Comparison of ENCODE assay signal across 15 cellular contexts in genomic region chr11:20596629-20597129, GRCh38. TPM values are rescaled to one million over a fixed set of nuclear protein-coding genes. Genes with fewer than 3 reads are reported as not detected.
A peak's percentile ranks its signal among the peaks of the same experiment; 100 is the strongest.
DNase-seq lines count a peak whose midpoint lies in the region; ATAC-seq and TF ChIP-seq lines count a peak whose summit lies in the region.
"Had no signal": no experiment of that assay in that cellular context is flagged by ENCODE, and none has a peak within 500 bp of the region (broad histone marks: within the 10 kb centered on the region; RNA-seq: fewer than 3 reads in every experiment).

No MANE protein-coding gene starts in this region.

- peaks cover 7% of the 10 kb centered on the region for H3K4me1 Mint-ChIP-seq in dendritic cell treated with granulocyte-macrophage colony-stimulating factor and Interleukin-4, amounts not matched to agents 40 ng/mL and 50 ng/mL, for 4 days (ENCODE audit: low read depth)

- H3K36me3 Mint-ChIP-seq in dendritic cell treated with granulocyte-macrophage colony-stimulating factor and Interleukin-4, amounts not matched to agents 40 ng/mL and 50 ng/mL, for 4 days (ENCODE audit: low read depth) = no peaks in the 10 kb centered on the region

- H3K4me3 ChIP-seq in HUES48 (ENCODE audit: low read depth, low read length) (peak overlapping the region; percentile 60), sigmoid colon (peak overlapping the region in 1 of 4 donors; percentile 6)
- H3K4me3 ChIP-seq: GM12878 had no signal

- peaks cover 86% of the 10 kb centered on the region for H3K27me3 Mint-ChIP-seq in dendritic cell treated with granulocyte-macrophage colony-stimulating factor and Interleukin-4, amounts not matched to agents 40 ng/mL and 50 ng/mL, for 4 days

- no peak overlapping the region for H3K9ac ChIP-seq in HUES48 (ENCODE audit: low read depth, low read length)

- H3K4me1 ChIP-seq in HUES48 (ENCODE audit: control insufficient read depth, insufficient read depth, low read length) = peaks cover 24% of the 10 kb centered on the region
- H3K4me1 ChIP-seq in sigmoid colon = peaks cover 0 to 12% (median 8%) of the 10 kb centered on the region in 4 donors

- H3K36me3 ChIP-seq in HUES48 (ENCODE audit: control insufficient read depth, insufficient read depth, low read length) (no peaks in the 10 kb centered on the region), sigmoid colon (no peaks in the 10 kb centered on the region)

- no peak for TF ChIP-seq EP300 in sigmoid colon (IDR thresholded peaks at IDR 0.05)

- DNase-seq in Daoy (ENCODE audit: low read depth) = peak; percentile 27
- DNase-seq in left kidney (ENCODE audit: low read depth, low spot score) = peak; percentile 59
- DNase-seq in sigmoid colon = no peak
- DNase-seq: DMS53, NCI-H1105 treated with DMSO at 0.1 percent for 48 hours, NCI-H82, SHP77 treated with DMSO at 0.1 percent for 48 hours had no signal

- no peak for TF ChIP-seq CTCF in sigmoid colon (IDR thresholded peaks at IDR 0.05)

- H3K27me3 ChIP-seq in HUES48 (ENCODE audit: control insufficient read depth, insufficient read depth, low read length) (peaks cover 90% of the 10 kb centered on the region), sigmoid colon (peaks cover 26 to 81% (median 57%) of the 10 kb centered on the region in 3 donors)

- intact Hi-C loops in dendritic cell treated with granulocyte-macrophage colony-stimulating factor and Interleukin-4, amounts not matched to agents 40 ng/mL and 50 ng/mL, for 4 days (cut with micrococcal nuclease) = no loop called here
- intact Hi-C loops in sigmoid colon (cut with DNase I) = no loop called here

- H3K27ac Mint-ChIP-seq in dendritic cell treated with granulocyte-macrophage colony-stimulating factor and Interleukin-4, amounts not matched to agents 40 ng/mL and 50 ng/mL, for 4 days = no peak overlapping the region
- H3K27ac Mint-ChIP-seq: activated T-helper 1 cell treated with anti-CD3 and anti-CD28 coated beads, Interleukin-12 subunit alpha, Interleukin-12 subunit beta, Interleukin-2, Interleukin-4 antibody, amounts not matched to agents 30 ng/mL and 10 ng/mL and 1 ng/mL, durations not matched to agents 14 hours and 24 hours and 36 hours had no signal

- WGBS in sigmoid colon, 2 donors = 3 to 11% methylated on average over 38 of the region's 38 CpGs

- no peak for TF ChIP-seq POLR2A in sigmoid colon (IDR thresholded peaks at IDR 0.05)

- no peak overlapping the region for H3K27ac ChIP-seq in HUES48 (ENCODE audit: low read depth, low read length)
- no peak overlapping the region for H3K27ac ChIP-seq in sigmoid colon

- no peak for ATAC-seq in HG02763 (IDR thresholded peaks at IDR 0.05; ENCODE audit: unreplicated experiment)
- no peak for ATAC-seq in SK-N-SH treated with all-trans-retinoic acid at 6 μM for 48 hours
- no peak for ATAC-seq in HG03097 (IDR thresholded peaks at IDR 0.05; ENCODE audit: low FRiP score, unreplicated experiment)
- ATAC-seq: GM12878 had no signal

- peak overlapping the region; percentile 64 for H3K4me3 Mint-ChIP-seq in dendritic cell treated with granulocyte-macrophage colony-stimulating factor and Interleukin-4, amounts not matched to agents 40 ng/mL and 50 ng/mL, for 4 days
- H3K4me3 Mint-ChIP-seq: activated T-helper 1 cell treated with anti-CD3 and anti-CD28 coated beads, Interleukin-12 subunit alpha, Interleukin-12 subunit beta, Interleukin-2, Interleukin-4 antibody, amounts not matched to agents 30 ng/mL and 10 ng/mL and 1 ng/mL, durations not matched to agents 14 hours and 24 hours and 36 hours had no signal

- peaks cover 7% of the 10 kb centered on the region for H3K9me3 Mint-ChIP-seq in dendritic cell treated with granulocyte-macrophage colony-stimulating factor and Interleukin-4, amounts not matched to agents 40 ng/mL and 50 ng/mL, for 4 days

- H3K9me3 ChIP-seq in HUES48 (ENCODE audit: control insufficient read depth, insufficient read depth, low read length) (no peaks in the 10 kb centered on the region), sigmoid colon (no peaks in the 10 kb centered on the region)

TF ChIP-seq in SK-N-SH treated with all-trans-retinoic acid at 6 μM for 48 hours, 23 proteins besides CTCF, POLR2A, EP300 and RAD21:
- TF ChIP-seq ARNTL (CRISPR knock-in tag; IDR thresholded peaks at IDR 0.05; ENCODE audit: borderline replicate concordance, low read depth) (no peak), TSHZ2 (CRISPR knock-in tag; IDR thresholded peaks at IDR 0.05) (no peak), ZFP30 (CRISPR knock-in tag; IDR thresholded peaks at IDR 0.05) (no peak), TCF4 (CRISPR knock-in tag; IDR thresholded peaks at IDR 0.05; ENCODE audit: borderline replicate concordance) (no peak), ZNF8 (CRISPR knock-in tag; IDR thresholded peaks at IDR 0.05) (no peak), SNAI2 (CRISPR knock-in tag; IDR thresholded peaks at IDR 0.05) (no peak), TOX (CRISPR knock-in tag; IDR thresholded peaks at IDR 0.05; ENCODE audit: borderline replicate concordance) (no peak), ZNF70 (CRISPR knock-in tag; IDR thresholded peaks at IDR 0.05) (no peak), RARB (CRISPR knock-in tag; IDR thresholded peaks at IDR 0.05) (no peak), PPARA (CRISPR knock-in tag; IDR thresholded peaks at IDR 0.05; ENCODE audit: borderline replicate concordance) (no peak), ISL1 (CRISPR knock-in tag; IDR thresholded peaks at IDR 0.05) (no peak), ESRRG (CRISPR knock-in tag; IDR thresholded peaks at IDR 0.05) (no peak), ZNF565 (CRISPR knock-in tag; conservative IDR thresholded peaks at IDR 0.05; ENCODE audit: low read depth) (no peak), GLIS3 (CRISPR knock-in tag; IDR thresholded peaks at IDR 0.05) (no peak)
- TF ChIP-seq, protein P1, sequence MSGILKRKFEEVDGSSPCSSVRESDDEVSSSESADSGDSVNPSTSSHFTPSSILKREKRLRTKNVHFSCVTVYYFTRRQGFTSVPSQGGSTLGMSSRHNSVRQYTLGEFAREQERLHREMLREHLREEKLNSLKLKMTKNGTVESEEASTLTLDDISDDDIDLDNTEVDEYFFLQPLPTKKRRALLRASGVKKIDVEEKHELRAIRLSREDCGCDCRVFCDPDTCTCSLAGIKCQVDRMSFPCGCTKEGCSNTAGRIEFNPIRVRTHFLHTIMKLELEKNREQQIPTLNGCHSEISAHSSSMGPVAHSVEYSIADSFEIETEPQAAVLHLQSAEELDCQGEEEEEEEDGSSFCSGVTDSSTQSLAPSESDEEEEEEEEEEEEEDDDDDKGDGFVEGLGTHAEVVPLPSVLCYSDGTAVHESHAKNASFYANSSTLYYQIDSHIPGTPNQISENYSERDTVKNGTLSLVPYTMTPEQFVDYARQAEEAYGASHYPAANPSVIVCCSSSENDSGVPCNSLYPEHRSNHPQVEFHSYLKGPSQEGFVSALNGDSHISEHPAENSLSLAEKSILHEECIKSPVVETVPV (CRISPR knock-in tag; IDR thresholded peaks at IDR 0.05) = no peak
- TF ChIP-seq, protein P2, sequence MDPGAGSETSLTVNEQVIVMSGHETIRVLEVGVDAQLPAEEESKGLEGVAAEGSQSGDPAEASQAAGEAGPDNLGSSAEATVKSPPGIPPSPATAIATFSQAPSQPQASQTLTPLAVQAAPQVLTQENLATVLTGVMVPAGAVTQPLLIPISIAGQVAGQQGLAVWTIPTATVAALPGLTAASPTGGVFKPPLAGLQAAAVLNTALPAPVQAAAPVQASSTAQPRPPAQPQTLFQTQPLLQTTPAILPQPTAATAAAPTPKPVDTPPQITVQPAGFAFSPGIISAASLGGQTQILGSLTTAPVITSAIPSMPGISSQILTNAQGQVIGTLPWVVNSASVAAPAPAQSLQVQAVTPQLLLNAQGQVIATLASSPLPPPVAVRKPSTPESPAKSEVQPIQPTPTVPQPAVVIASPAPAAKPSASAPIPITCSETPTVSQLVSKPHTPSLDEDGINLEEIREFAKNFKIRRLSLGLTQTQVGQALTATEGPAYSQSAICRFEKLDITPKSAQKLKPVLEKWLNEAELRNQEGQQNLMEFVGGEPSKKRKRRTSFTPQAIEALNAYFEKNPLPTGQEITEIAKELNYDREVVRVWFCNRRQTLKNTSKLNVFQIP (CRISPR knock-in tag; IDR thresholded peaks at IDR 0.05; ENCODE audit: borderline replicate concordance, low read depth) = no peak

RNA-seq across cellular contexts. Expression of gene SLC6A5, which starts 2.7 kb away (rescaled TPM):
- total RNA-seq in Daoy (2014; rRNA removed; shearing (Covaris generic)) = not detected in 2 replicates
- total RNA-seq in sigmoid colon = not detected
- polyA plus RNA-seq in sigmoid colon = under 1 TPM in 1 of 3 donors, not detected in 2; under 0.01 TPM
- total RNA-seq: activated T-helper 1 cell treated with anti-CD3 and anti-CD28 coated beads, Interleukin-12 subunit alpha, Interleukin-12 subunit beta, Interleukin-2, Interleukin-4 antibody, amounts not matched to agents 30 ng/mL and 10 ng/mL and 1 ng/mL, durations not matched to agents 14 hours and 24 hours and 36 hours; GM12878; H4 had no signal
